ENCODE assay signal across 17 cellular contexts in the genomic region with DNA sequence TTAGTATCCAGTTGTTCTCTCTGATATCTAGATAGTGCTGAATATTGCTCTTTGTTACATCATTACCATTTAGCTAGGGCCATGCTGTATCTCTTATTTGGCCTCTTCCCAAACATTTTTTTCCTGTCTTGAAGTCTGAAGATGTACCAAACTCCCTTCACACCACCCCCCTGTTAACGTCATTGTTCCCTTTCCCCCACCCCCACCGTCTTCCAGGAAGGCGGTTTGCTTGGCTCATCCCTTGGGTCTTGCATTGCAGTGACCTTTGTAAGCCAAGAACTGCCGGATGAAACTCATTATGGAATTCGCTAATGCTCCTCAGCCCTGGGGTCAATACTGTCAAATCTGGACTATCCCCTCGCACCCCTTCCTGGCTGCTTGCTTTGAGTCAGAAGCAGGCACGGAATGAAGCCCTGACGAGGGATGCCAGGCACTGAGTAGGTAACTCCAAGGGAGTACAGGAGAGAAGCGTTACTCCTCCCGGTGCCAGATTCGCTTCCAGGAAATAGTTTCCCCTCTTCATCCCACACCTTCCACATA.
A peak's percentile ranks its signal among the peaks of the same experiment; 100 is the strongest.
DNase-seq lines count a peak whose midpoint lies in the region; ATAC-seq and TF ChIP-seq lines count a peak whose summit lies in the region.
"Had no signal": no experiment of that assay in that cellular context is flagged by ENCODE, and none has a peak within 500 bp of the region (broad histone marks: within the 10 kb centered on the region; RNA-seq: fewer than 3 reads in every experiment).

No MANE protein-coding gene starts in this region.

- H2AFZ ChIP-seq in ACC112 (ENCODE audit: low read length, unreplicated experiment): no peak overlapping the region

- no peak overlapping the region for H3K9ac ChIP-seq in rectal smooth muscle tissue (ENCODE audit: low read length)

- DNase-seq in cardiac fibroblast (ENCODE audit: low read depth in 2 of 2) (peak; percentile 92 to 97), left ventricle myocardium superior (peak; percentile 65), SHP77 treated with DMSO at 0.1 percent for 48 hours (lab: John Stamatoyannopoulos, UW) (no peak), endothelial cell (ENCODE audit: low spot score) (no peak)
- DNase-seq: activated CD8-positive, alpha-beta T cell treated with anti-CD3 and anti-CD28 coated beads for 36 hours; aorta; CD8-positive, alpha-beta memory T cell; NCI-H1436; NCI-H510A; nucleus accumbens; stimulated activated CD4-positive, alpha-beta T cell treated with anti-CD3 and anti-CD28 coated beads, Interleukin-15, amount 100 ng/mL, for 24 hours; SW 1271 had no signal

- no peak overlapping the region for H3K27ac Mint-ChIP-seq in endothelial cell (ENCODE audit: unreplicated experiment)
- H3K27ac Mint-ChIP-seq: activated CD8-positive, alpha-beta T cell treated with anti-CD3 and anti-CD28 coated beads for 36 hours; activated T-helper 2 cell treated with anti-CD3 and anti-CD28 coated beads, Interferon-gamma antibody, Interleukin-2, Interleukin-4, amounts not matched to agents 10 μg/mL and 5 μg/mL and 100 μg/mL, durations not matched to agents 14 hours and 24 hours and 36 hours; CD8-positive, alpha-beta memory T cell had no signal

- H3K4me3 Mint-ChIP-seq in endothelial cell (ENCODE audit: unreplicated experiment): no peak overlapping the region
- H3K4me3 Mint-ChIP-seq: activated CD8-positive, alpha-beta T cell treated with anti-CD3 and anti-CD28 coated beads for 36 hours; CD8-positive, alpha-beta memory T cell had no signal

- H3K4me3 ChIP-seq in ACC112 (ENCODE audit: low read depth, low read length): no peak overlapping the region
- no peak overlapping the region for H3K4me3 ChIP-seq in cardiac fibroblast (replicated peaks in 1 of 2; ENCODE audit: low read depth in 2 of 2, low read length in 2 of 2)
- no peak overlapping the region for H3K4me3 ChIP-seq in rectal smooth muscle tissue (ENCODE audit: low read length)

- intact Hi-C loops in left ventricle myocardium superior (cut with micrococcal nuclease): no loop called here

- H3K27me3 ChIP-seq in ACC112 (ENCODE audit: insufficient read depth, low read length) (no peaks in the 10 kb centered on the region), rectal smooth muscle tissue (ENCODE audit: control insufficient read depth, insufficient read depth, low read length) (no peaks in the 10 kb centered on the region)

- H3K4me1 ChIP-seq in ACC112 (ENCODE audit: control insufficient read depth, insufficient read depth, low read length, unreplicated experiment) (peaks cover 5% of the 10 kb centered on the region), rectal smooth muscle tissue (ENCODE audit: control insufficient read depth, insufficient read depth, low read length) (peaks cover 16% of the 10 kb centered on the region)

- TF ChIP-seq CTCF in cardiac fibroblast (IDR thresholded peaks at IDR 0.05; ENCODE audit: low read depth, low read length) (no peak), endothelial cell (IDR thresholded peaks at IDR 0.05; ENCODE audit: unreplicated experiment) (no peak)

- H3K27ac ChIP-seq in ACC112 (ENCODE audit: low read depth, low read length) (peak overlapping the region; percentile 3; the same call in 1 of the 2 replicates), rectal smooth muscle tissue (ENCODE audit: low read depth, low read length) (peak overlapping the region; percentile 15)

- peaks cover 15% of the 10 kb centered on the region for H3K4me1 Mint-ChIP-seq in endothelial cell (ENCODE audit: unreplicated experiment)
- H3K4me1 Mint-ChIP-seq: CD8-positive, alpha-beta memory T cell had no signal

- H3K9me3 Mint-ChIP-seq in endothelial cell (ENCODE audit: unreplicated experiment): no peaks in the 10 kb centered on the region
- H3K9me3 Mint-ChIP-seq: activated CD8-positive, alpha-beta T cell treated with anti-CD3 and anti-CD28 coated beads for 36 hours; activated T-helper 2 cell treated with anti-CD3 and anti-CD28 coated beads, Interferon-gamma antibody, Interleukin-2, Interleukin-4, amounts not matched to agents 10 μg/mL and 5 μg/mL and 100 μg/mL, durations not matched to agents 14 hours and 24 hours and 36 hours; CD8-positive, alpha-beta memory T cell had no signal

- H3K79me2 ChIP-seq in ACC112 (ENCODE audit: control insufficient read depth, insufficient read depth, low read length, unreplicated experiment): no peaks in the 10 kb centered on the region

- ATAC-seq in left ventricle myocardium superior: peak; percentile 82
- ATAC-seq in HG02981 (IDR thresholded peaks at IDR 0.05; ENCODE audit: unreplicated experiment): no peak
- ATAC-seq in HG02610 (IDR thresholded peaks at IDR 0.05; ENCODE audit: unreplicated experiment): no peak
- ATAC-seq: activated CD8-positive, alpha-beta T cell treated with anti-CD3 and anti-CD28 coated beads for 36 hours had no signal

- no peaks in the 10 kb centered on the region for H3K36me3 Mint-ChIP-seq in endothelial cell (ENCODE audit: low read depth, unreplicated experiment)

- H3K27me3 Mint-ChIP-seq in endothelial cell (ENCODE audit: unreplicated experiment): peaks cover 6% of the 10 kb centered on the region
- H3K27me3 Mint-ChIP-seq: activated CD8-positive, alpha-beta T cell treated with anti-CD3 and anti-CD28 coated beads for 36 hours had no signal

- H3K36me3 ChIP-seq in ACC112 (ENCODE audit: insufficient read depth, low read length) (no peaks in the 10 kb centered on the region), rectal smooth muscle tissue (ENCODE audit: control insufficient read depth, insufficient read depth, low read length) (no peaks in the 10 kb centered on the region)

Comparison
In these comparisons a context has a peak if more than half of its experiments do, and no peak if none do; other contexts are left out.
1. DNase-seq: peak in cardiac fibroblast (2 of 2) and left ventricle myocardium superior (single experiment); none in SHP77 treated with DMSO at 0.1 percent for 48 hours (single experiment) and endothelial cell (single experiment).